In the genomic region with DNA sequence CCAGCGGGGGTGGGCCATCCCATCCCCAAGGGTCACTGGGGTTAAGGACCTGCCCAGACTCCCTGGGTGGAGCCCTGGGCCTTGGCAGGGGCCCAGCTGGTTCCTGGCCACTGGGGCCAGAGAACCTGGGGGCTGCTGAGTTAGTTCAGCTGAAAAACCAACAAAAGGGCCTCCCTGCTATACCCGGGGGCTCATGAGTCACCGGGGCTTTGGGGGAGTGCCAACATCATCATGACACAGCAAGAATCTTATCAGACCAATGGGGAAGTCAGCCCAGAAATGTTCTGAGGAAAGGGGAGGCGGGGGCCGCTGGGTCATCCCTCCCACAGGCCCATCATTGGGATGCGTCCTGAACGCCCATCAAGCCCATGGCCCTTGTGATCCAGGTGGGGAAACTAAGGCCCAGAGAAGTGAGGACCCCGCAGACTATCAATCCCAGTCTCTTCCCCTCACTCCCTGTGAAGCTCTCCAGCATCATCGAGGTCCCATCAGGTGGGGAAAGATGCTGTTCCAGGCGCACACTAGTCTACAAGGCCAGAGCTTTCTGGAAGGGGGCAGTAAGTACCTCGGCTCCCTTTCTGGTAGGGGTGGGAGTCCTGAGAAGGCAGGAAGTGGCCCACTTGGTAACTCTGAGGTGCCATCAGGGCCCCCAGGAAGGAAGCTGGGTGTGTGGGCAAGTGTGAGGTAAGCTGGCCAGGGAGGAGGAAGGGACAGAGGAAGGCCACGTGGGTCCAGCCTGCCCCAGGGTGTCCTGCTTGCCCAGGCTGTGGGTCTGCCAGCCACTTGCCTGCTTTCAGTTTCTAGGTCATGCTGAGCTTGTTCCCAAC, we compare ENCODE assay signal across 8 cellular contexts. TPM values are rescaled to one million over a fixed set of nuclear protein-coding genes. Genes with fewer than 3 reads are reported as not detected.
A peak's percentile ranks its signal among the peaks of the same experiment; 100 is the strongest.
DNase-seq lines count a peak whose midpoint lies in the region; ATAC-seq and TF ChIP-seq lines count a peak whose summit lies in the region.

No MANE protein-coding gene starts in this region.

- no peaks in the 10 kb centered on the region for H3F3A ChIP-seq in GM23338 (replicated peaks; ENCODE audit: low read depth)

- H4K20me1 ChIP-seq in GM23338 (replicated peaks; ENCODE audit: insufficient read depth), result no peaks in the 10 kb centered on the region

- peaks cover 5% of the 10 kb centered on the region for H3K27me3 Mint-ChIP-seq in GM23338 (ENCODE audit: insufficient read depth, low read depth, poor library complexity)

- no peaks in the 10 kb centered on the region for H3K9me2 ChIP-seq in GM23338 (ENCODE audit: insufficient read depth)

- DNase-seq in ACHN (peak; percentile 73), HT1080 (ENCODE audit: low read depth) (peak; percentile 91), WERI-Rb-1 (no peak), dorsolateral prefrontal cortex (peak in 4 of 10 donors; percentile 32 to 65 (median 58)), transverse colon (peak; percentile 49), NCI-H187 (lab: John Stamatoyannopoulos, UW) (no peak), GM23338 (ENCODE audit: low spot score) (no peak)

- H3K36me3 Mint-ChIP-seq in GM23338 (ENCODE audit: low read depth), result peaks cover 31% of the 10 kb centered on the region

- H3K36me3 ChIP-seq in WERI-Rb-1, result peaks cover 72% of the 10 kb centered on the region
- peaks cover 0 to 6% of the 10 kb centered on the region in 2 donors for H3K36me3 ChIP-seq in muscle layer of duodenum (ENCODE audit: control insufficient read depth in 1 of 2, insufficient read depth in 2 of 2, low read length in 2 of 2)
- no peaks in the 10 kb centered on the region for H3K36me3 ChIP-seq in transverse colon
- no peaks in the 10 kb centered on the region for H3K36me3 ChIP-seq in GM23338 (ENCODE audit: insufficient read depth)

- no peak for TF ChIP-seq POLR2A in transverse colon (IDR thresholded peaks at IDR 0.05)

- H3K9me3 ChIP-seq in WERI-Rb-1 (ENCODE audit: severe bottlenecking) (no peaks in the 10 kb centered on the region), muscle layer of duodenum (ENCODE audit: control insufficient read depth in 1 of 2, low read length in 2 of 2) (no peaks in the 10 kb centered on the region), transverse colon (no peaks in the 10 kb centered on the region)

- no peak overlapping the region for H3K4me3 Mint-ChIP-seq in GM23338

- H3K27ac ChIP-seq in WERI-Rb-1 (peak overlapping the region; percentile 84), dorsolateral prefrontal cortex (peak overlapping the region in 54 of 59 donors; percentile 15 to 87 (median 68)), muscle layer of duodenum (ENCODE audit: low read length) (peak overlapping the region; percentile 71), transverse colon (peak overlapping the region; percentile 39 to 69 (median 64)), GM23338 (ENCODE audit: low read depth) (no peak overlapping the region)

- TF ChIP-seq CTCF in WERI-Rb-1 (IDR thresholded peaks at IDR 0.05; ENCODE audit: low read depth, low read length), result no peak
- TF ChIP-seq CTCF in dorsolateral prefrontal cortex (IDR thresholded peaks at IDR 0.05 in 54 of 56, conservative IDR thresholded peaks at IDR 0.05 in 2 of 56; ENCODE audit: low read depth in 1 of 56, partially characterized antibody in 56 of 56), result no peak
- no peak for TF ChIP-seq CTCF in transverse colon (IDR thresholded peaks at IDR 0.05)
- no peak for TF ChIP-seq CTCF in GM23338 (conservative IDR thresholded peaks at IDR 0.05; ENCODE audit: low read depth in 2 of 2)

- H3K27ac Mint-ChIP-seq in GM23338, result no peak overlapping the region

- in situ Hi-C loops in ACHN (cut with HindIII; ENCODE audit: low pct_ligation_motif_present, low pct_unique_long_range_greater_than_20kb, low sequenced_read_pairs), result no loop called here
- in situ Hi-C loops in transverse colon (cut with MboI; ENCODE audit: low pct_ligation_motif_present in 1 of 4, low pct_unique_long_range_greater_than_20kb in 1 of 4, low sequenced_read_pairs in 3 of 4), result loop anchor here in 3 of 4 donors (25.0 kb wide), 3 partner anchors 130 to 1580 kb away; partner anchors contain the start of genes DNASE1L1 (in 3 of the 3), TAFAZZIN (in 3 of the 3), HCFC1 (in 1 of the 3) and TMEM187 (in 1 of the 3)

- no peak overlapping the region for H3K4me2 ChIP-seq in GM23338

- TF ChIP-seq EP300 in transverse colon (IDR thresholded peaks at IDR 0.05; ENCODE audit: low read depth), result no peak

- H2AFZ ChIP-seq in GM23338, result no peak overlapping the region

- H3K27me3 ChIP-seq in WERI-Rb-1 (ENCODE audit: insufficient read depth, low read depth, severe bottlenecking) (peaks cover 2% of the 10 kb centered on the region), dorsolateral prefrontal cortex (peaks cover 0 to 78% (median 3%) of the 10 kb centered on the region in 45 donors), muscle layer of duodenum (ENCODE audit: low read depth, low read length) (no peaks in the 10 kb centered on the region), transverse colon (no peaks in the 10 kb centered on the region), GM23338 (ENCODE audit: insufficient read depth) (no peaks in the 10 kb centered on the region)

- ATAC-seq in GM23338, result no peak

- H3K9me3 Mint-ChIP-seq in GM23338, result no peaks in the 10 kb centered on the region

- H3K4me1 ChIP-seq in muscle layer of duodenum (ENCODE audit: control insufficient read depth in 1 of 2, insufficient read depth in 2 of 2, low read length in 2 of 2) (peaks cover 0 to 9% of the 10 kb centered on the region in 2 donors), transverse colon (peaks cover 0 to 14% (median 4%) of the 10 kb centered on the region in 4 donors), GM23338 (ENCODE audit: insufficient read depth) (no peaks in the 10 kb centered on the region)

- no peak overlapping the region for H3K4me3 ChIP-seq in WERI-Rb-1 (ENCODE audit: low read depth, low read length)
- H3K4me3 ChIP-seq in dorsolateral prefrontal cortex, result peak overlapping the region in 2 of 59 donors; percentile 4 to 21
- H3K4me3 ChIP-seq in muscle layer of duodenum (ENCODE audit: low read depth in 1 of 2, low read length in 2 of 2), result no peak overlapping the region
- no peak overlapping the region for H3K4me3 ChIP-seq in transverse colon
- no peak overlapping the region for H3K4me3 ChIP-seq in GM23338

- WGBS in transverse colon (ENCODE audit: low coverage in 1 of 2), 2 donors, result 62% methylated on average over 12 of the region's 12 CpGs; no CpG with 5 or more reads in 1 of the 2 donors

- H3K4me1 Mint-ChIP-seq in GM23338, result peaks cover 5% of the 10 kb centered on the region

- intact Hi-C loops in dorsolateral prefrontal cortex (cut with DNase I) (no loop called here), transverse colon (cut with DNase I; ENCODE audit: low total_unique reads) (no loop called here)

- H3K79me2 ChIP-seq in GM23338 (replicated peaks; ENCODE audit: insufficient read depth), result 0 out of 2 replicates have a peak, but pooled peaks cover 3% of the 10 kb centered on the region

TF ChIP-seq in GM23338, 12 proteins besides CTCF, POLR2A, EP300 and RAD21 (continues in another document):
- no peak for TF ChIP-seq JUNB (IDR thresholded peaks at IDR 0.05; ENCODE audit: unreplicated experiment)

RNA-seq across cellular contexts. Expression of gene G6PD, which starts 4.5 kb away (rescaled TPM):
- total RNA-seq in HT1080 (2014; rRNA removed; shearing (Covaris generic)), result 51.6 and 63.7 TPM in 2 replicates
- 96.0 and 96.1 TPM in 2 replicates for polyA plus RNA-seq in HT1080 (2015; cell fraction: cytosol; rRNA removed)
- 130 TPM in 2 replicates for polyA plus RNA-seq in HT1080 (2015; cell fraction: nucleus; rRNA removed)
- total RNA-seq in dorsolateral prefrontal cortex (10 to 100 TPM; 33.1 to 65.0 (median 50.4) TPM), transverse colon (10 to 100 TPM in 3 of 4 donors, 1 to 10 TPM in 1; 7.4 to 24.4 (median 19.3) TPM)
- total RNA-seq in GM23338 (2014; rRNA removed; shearing (Covaris generic)), result 66.2 and 66.7 TPM in 2 replicates
- 14.3 and 14.4 TPM in 2 replicates for polyA plus RNA-seq in GM23338 (2016; fragmentation: Nextera tagmentation; extraction: Ambion mirVana)

RNA-seq across cellular contexts. Expression of gene IKBKG, which starts 5.3 kb away (rescaled TPM):
- total RNA-seq in HT1080 (2014; rRNA removed; shearing (Covaris generic)), result 31.9 and 45.0 TPM in 2 replicates
- 31.6 and 45.1 TPM in 2 replicates for polyA plus RNA-seq in HT1080 (2015; cell fraction: cytosol; rRNA removed)
- polyA plus RNA-seq in HT1080 (2015; cell fraction: nucleus; rRNA removed), result 60.5 and 69.6 TPM in 2 replicates
- total RNA-seq in dorsolateral prefrontal cortex (10 to 100 TPM; 16.3 to 36.4 (median 27.2) TPM), transverse colon (10 to 100 TPM; 12.2 to 61.1 (median 25.1) TPM)
- 13.5 and 14.9 TPM in 2 replicates for total RNA-seq in GM23338 (2014; rRNA removed; shearing (Covaris generic))
- polyA plus RNA-seq in GM23338 (2016; fragmentation: Nextera tagmentation; extraction: Ambion mirVana), result 11.5 and 12.6 TPM in 2 replicates

RNA-seq across cellular contexts. Expression of gene FAM3A, which starts 26.1 kb away (rescaled TPM):
- total RNA-seq in HT1080 (2014; rRNA removed; shearing (Covaris generic)), result 20.2 and 22.9 TPM in 2 replicates
- 24.9 and 27.5 TPM in 2 replicates for polyA plus RNA-seq in HT1080 (2015; cell fraction: cytosol; rRNA removed)
- polyA plus RNA-seq in HT1080 (2015; cell fraction: nucleus; rRNA removed), result 38.1 and 41.4 TPM in 2 replicates
- total RNA-seq in dorsolateral prefrontal cortex, result 10 to 100 TPM; 33.9 to 82.8 (median 51.1) TPM
- 100 to 1,000 TPM in 1 of 4 donors, 10 to 100 TPM in 3; 62.7 to 112 (median 72.5) TPM for total RNA-seq in transverse colon
- 14.0 and 16.5 TPM in 2 replicates for total RNA-seq in GM23338 (2014; rRNA removed; shearing (Covaris generic))
- polyA plus RNA-seq in GM23338 (2016; fragmentation: Nextera tagmentation; extraction: Ambion mirVana), result 11.8 and 12.0 TPM in 2 replicates

RNA-seq across cellular contexts. Expression of gene CTAG1A, which starts 42.8 kb away (rescaled TPM):
- total RNA-seq in HT1080 (2014; rRNA removed; shearing (Covaris generic)), result 130 and 312 TPM in 2 replicates
- 67.0 and 229 TPM in 2 replicates for polyA plus RNA-seq in HT1080 (2015; cell fraction: cytosol; rRNA removed)
- 49.4 and 96.0 TPM in 2 replicates for polyA plus RNA-seq in HT1080 (2015; cell fraction: nucleus; rRNA removed)
- total RNA-seq in dorsolateral prefrontal cortex, result under 1 TPM in 5 of 120 experiments, not detected in 115; 0.46 to 0.88 (median 0.63) TPM
- not detected for total RNA-seq in transverse colon
- total RNA-seq in GM23338 (2014; rRNA removed; shearing (Covaris generic)), result not detected in 2 replicates
- not detected in 2 replicates for polyA plus RNA-seq in GM23338 (2016; fragmentation: Nextera tagmentation; extraction: Ambion mirVana)

RNA-seq across cellular contexts. Expression of gene SLC10A3, which starts 51.7 kb away (rescaled TPM):
- 26.9 and 28.0 TPM in 2 replicates for total RNA-seq in HT1080 (2014; rRNA removed; shearing (Covaris generic))
- 32.6 and 35.8 TPM in 2 replicates for polyA plus RNA-seq in HT1080 (2015; cell fraction: cytosol; rRNA removed)
- polyA plus RNA-seq in HT1080 (2015; cell fraction: nucleus; rRNA removed), result 16.5 and 17.7 TPM in 2 replicates
- 10 to 100 TPM in 12 of 120 experiments, 1 to 10 TPM in 108; 5.3 to 12.1 (median 8.2) TPM for total RNA-seq in dorsolateral prefrontal cortex
- 100 to 1,000 TPM in 1 of 4 donors, 10 to 100 TPM in 3; 26.7 to 117 (median 34.4) TPM for total RNA-seq in transverse colon
- 9.5 and 17.6 TPM in 2 replicates for total RNA-seq in GM23338 (2014; rRNA removed; shearing (Covaris generic))
- polyA plus RNA-seq in GM23338 (2016; fragmentation: Nextera tagmentation; extraction: Ambion mirVana), result 7.3 and 7.6 TPM in 2 replicates

Comparison
In these comparisons a context has a peak if more than half of its experiments do, and no peak if none do; other contexts are left out.
1. DNase-seq: peak in ACHN (single experiment), HT1080 (single experiment) and transverse colon (single experiment); none in WERI-Rb-1 (single experiment), NCI-H187 (0 of 2) and GM23338 (single experiment).